ENCODE assay signal across 10 cellular contexts in genomic region chr7:128737867-128738390, GRCh38. TPM values are rescaled to one million over a fixed set of nuclear protein-coding genes. Genes with fewer than 3 reads are reported as not detected.
DNase-seq lines count a peak whose midpoint lies in the region; ATAC-seq and TF ChIP-seq lines count a peak whose summit lies in the region.
"Had no signal": no experiment of that assay in that cellular context is flagged by ENCODE, and none has a peak within 500 bp of the region (broad histone marks: within the 10 kb centered on the region; RNA-seq: fewer than 3 reads in every experiment).

No MANE protein-coding gene starts in this region.

- CTCF ChIA-PET in activated CD4-positive, alpha-beta memory T cell treated with anti-CD3 and anti-CD28 coated beads, Interleukin-2, amount 10 ng/mL, durations not matched to agents 7 days and 5 days (lab: Charles Lee): interaction anchor here (0.8 to 2.5 kb wide), 7 partner anchors 11 to 480 kb away, joined by 3 to 11 read pairs (median 3); partner anchors contain the start of genes ATP6V1F and GARIN1A

- POLR2A ChIA-PET in activated CD4-positive, alpha-beta memory T cell treated with anti-CD3 and anti-CD28 coated beads, Interleukin-2, amount 10 ng/mL, durations not matched to agents 7 days and 5 days (lab: Charles Lee): interaction anchor here (0.8 to 3.1 kb wide), 10 partner anchors 9 to 317 kb away, joined by 3 to 19 read pairs (median 10); partner anchors contain the start of genes ATP6V1F and TNPO3

- peaks cover 33% of the 10 kb centered on the region for H3K4me1 Mint-ChIP-seq in activated CD4-positive, alpha-beta memory T cell treated with anti-CD3 and anti-CD28 coated beads, Interleukin-2, amount 10 ng/mL, durations not matched to agents 7 days and 5 days
- peaks cover 23% of the 10 kb centered on the region for H3K4me1 Mint-ChIP-seq in type B pancreatic cell (ENCODE audit: unreplicated experiment)

- TF ChIP-seq POLR2A in heart left ventricle (IDR thresholded peaks at IDR 0.05): no peak

- peaks cover 7 to 55% (median 34%) of the 10 kb centered on the region in 12 donors for H3K4me1 ChIP-seq in heart left ventricle

- peaks cover 5% of the 10 kb centered on the region for H3K27me3 Mint-ChIP-seq in activated CD4-positive, alpha-beta memory T cell treated with anti-CD3 and anti-CD28 coated beads, Interleukin-2, amount 10 ng/mL, durations not matched to agents 7 days and 5 days
- peaks cover 8% of the 10 kb centered on the region for H3K27me3 Mint-ChIP-seq in type B pancreatic cell

- TF ChIP-seq CTCF in heart left ventricle (IDR thresholded peaks at IDR 0.05): no peak
- no peak for TF ChIP-seq CTCF in type B pancreatic cell (conservative IDR thresholded peaks at IDR 0.05)

- H3K4me3 ChIP-seq in heart left ventricle: peak overlapping the region in 2 of 12 donors; percentile 88 to 98

- H3K36me3 Mint-ChIP-seq in activated CD4-positive, alpha-beta memory T cell treated with anti-CD3 and anti-CD28 coated beads, Interleukin-2, amount 10 ng/mL, durations not matched to agents 7 days and 5 days (ENCODE audit: low read depth): peaks cover 10% of the 10 kb centered on the region
- H3K36me3 Mint-ChIP-seq in type B pancreatic cell: peaks cover 3% of the 10 kb centered on the region

- intact Hi-C loops in heart left ventricle (cut with DNase I): loop anchor here in 5 of 10 donors (2.0 to 5.0 kb wide), 5 partner anchors 54 to 144 kb away; partner anchors contain the start of genes FLNC (in 3 of the 5), ATP6V1F (in 2 of the 5) and CCDC136 (in 2 of the 5)
- intact Hi-C loops in Right ventricle myocardium inferior (cut with DNase I): loop anchor here (5.0 kb wide), 2 partner anchors 54 to 124 kb away; partner anchors contain the start of genes ATP6V1F and CCDC136

- H3K27ac ChIP-seq in heart left ventricle: peak overlapping the region in 9 of 12 donors; percentile 83 to 98 (median 94)

- no peak overlapping the region for H3K27ac Mint-ChIP-seq in activated CD4-positive, alpha-beta memory T cell treated with anti-CD3 and anti-CD28 coated beads, Interleukin-2, amount 10 ng/mL, durations not matched to agents 7 days and 5 days
- H3K27ac Mint-ChIP-seq in type B pancreatic cell: peak overlapping the region; percentile 95

- 15 to 30% (median 21%) methylated on average over 1 of the region's 1 CpG for WGBS in heart left ventricle, 4 donors

- DNase-seq in heart left ventricle (no peak), Right ventricle myocardium inferior (ENCODE audit: missing footprints) (no peak), islet precursor cell (peak; percentile 42), type B pancreatic cell (ENCODE audit: extremely low spot score, unreplicated experiment) (no peak), hippocampal formation (lab: John Stamatoyannopoulos, UW) (no peak)
- no peak for DNase-seq in activated CD4-positive, alpha-beta memory T cell treated with anti-CD3 and anti-CD28 coated beads, Interleukin-2, amount 10 ng/mL, durations not matched to agents 7 days and 5 days
- DNase-seq: activated CD4-positive, alpha-beta T cell treated with anti-CD3 and anti-CD28 coated beads for 4 hours had no signal

- H3K9me3 Mint-ChIP-seq in activated CD4-positive, alpha-beta memory T cell treated with anti-CD3 and anti-CD28 coated beads, Interleukin-2, amount 10 ng/mL, durations not matched to agents 7 days and 5 days: no peaks in the 10 kb centered on the region
- H3K9me3 Mint-ChIP-seq in type B pancreatic cell: peaks cover 4% of the 10 kb centered on the region

- H3K9me3 ChIP-seq in heart left ventricle: no peaks in the 10 kb centered on the region

- H3K4me3 Mint-ChIP-seq in activated CD4-positive, alpha-beta memory T cell treated with anti-CD3 and anti-CD28 coated beads, Interleukin-2, amount 10 ng/mL, durations not matched to agents 7 days and 5 days: peak overlapping the region; percentile 99
- peak overlapping the region; percentile 98 for H3K4me3 Mint-ChIP-seq in type B pancreatic cell

- no peaks in the 10 kb centered on the region for H3K36me3 ChIP-seq in heart left ventricle

- ATAC-seq in heart left ventricle (no peak), Right ventricle myocardium inferior (no peak), GM21529 (IDR thresholded peaks at IDR 0.05; ENCODE audit: unreplicated experiment) (no peak), HG03280 (IDR thresholded peaks at IDR 0.05; ENCODE audit: unreplicated experiment) (no peak)

- H3K27me3 ChIP-seq in heart left ventricle: no peaks in the 10 kb centered on the region

RNA-seq across cellular contexts. Expression of gene CALU, which starts 1.2 kb away (rescaled TPM):
- 100 to 1,000 TPM; 172 to 689 (median 257) TPM for total RNA-seq in heart left ventricle
- polyA plus RNA-seq in heart left ventricle: 100 to 1,000 TPM in 1 of 2 donors, 10 to 100 TPM in 1; 51.4 to 634 TPM
- 183 TPM for total RNA-seq in Right ventricle myocardium inferior
- 10 to 100 TPM; 34.3 to 36.3 TPM for total RNA-seq in activated CD4-positive, alpha-beta memory T cell treated with anti-CD3 and anti-CD28 coated beads, Interleukin-2, amount 10 ng/mL, durations not matched to agents 7 days and 5 days
- total RNA-seq in type B pancreatic cell (ENCODE audit: low replicate concordance): 134 and 144 TPM in 2 replicates

RNA-seq across cellular contexts. Expression of gene OPN1SW, which starts 37.7 kb away (rescaled TPM):
- total RNA-seq in heart left ventricle (not detected), Right ventricle myocardium inferior (not detected), type B pancreatic cell (ENCODE audit: low replicate concordance) (not detected in 2 replicates)
- not detected for polyA plus RNA-seq in heart left ventricle
- not detected for total RNA-seq in activated CD4-positive, alpha-beta memory T cell treated with anti-CD3 and anti-CD28 coated beads, Interleukin-2, amount 10 ng/mL, durations not matched to agents 7 days and 5 days
- total RNA-seq: liver had no signal

RNA-seq across cellular contexts. Expression of gene CCDC136, which starts 53.8 kb away (rescaled TPM):
- total RNA-seq in heart left ventricle: 10 to 100 TPM in 6 of 9 donors, 1 to 10 TPM in 3; 6.4 to 22.8 (median 10.4) TPM
- 10 to 100 TPM in 1 of 2 donors, 1 to 10 TPM in 1; 9.0 to 13.9 TPM for polyA plus RNA-seq in heart left ventricle
- total RNA-seq in Right ventricle myocardium inferior: 6.3 TPM
- total RNA-seq in activated CD4-positive, alpha-beta memory T cell treated with anti-CD3 and anti-CD28 coated beads, Interleukin-2, amount 10 ng/mL, durations not matched to agents 7 days and 5 days: 1 to 10 TPM; 4.8 to 5.3 TPM
- total RNA-seq in type B pancreatic cell (ENCODE audit: low replicate concordance): 4.2 and 44.2 TPM in 2 replicates
